Comparison of ENCODE assay signal across 8 cellular contexts in genomic region chr18:34158881-34159690, GRCh38.
DNase-seq lines count a peak whose midpoint lies in the region; ATAC-seq and TF ChIP-seq lines count a peak whose summit lies in the region.

No MANE protein-coding gene starts in this region.

- 7 to 14% methylated on average over 15 to 17 of the region's 54 CpGs for WGBS in esophagus squamous epithelium, 2 donors

- H3K4me1 ChIP-seq in esophagus squamous epithelium: peaks cover 0 to 9% (median 6%) of the 10 kb centered on the region in 3 donors
- H3K4me1 ChIP-seq in effector memory CD4-positive, alpha-beta T cell (ENCODE audit: control insufficient read depth, insufficient read depth, low read length, poor library complexity, severe bottlenecking): no peaks in the 10 kb centered on the region

- peak; percentile 54 for ATAC-seq in HG02642 (IDR thresholded peaks at IDR 0.05; ENCODE audit: poor library complexity, unreplicated experiment)

- H3K36me3 ChIP-seq in esophagus squamous epithelium: no peaks in the 10 kb centered on the region
- no peaks in the 10 kb centered on the region for H3K36me3 ChIP-seq in effector memory CD4-positive, alpha-beta T cell (ENCODE audit: control insufficient read depth, insufficient read depth, low read length)

- H3K4me3 ChIP-seq in esophagus squamous epithelium: peak overlapping the region in 3 of 4 donors; percentile 19 to 59 (median 31)
- H3K4me3 ChIP-seq in effector memory CD4-positive, alpha-beta T cell (ENCODE audit: insufficient read depth, low read depth, low read length, poor library complexity, severe bottlenecking): no peak overlapping the region

- peaks cover 0 to 24% (median 2%) of the 10 kb centered on the region in 4 donors for H3K27me3 ChIP-seq in esophagus squamous epithelium
- no peaks in the 10 kb centered on the region for H3K27me3 ChIP-seq in effector memory CD4-positive, alpha-beta T cell (replicated peaks; ENCODE audit: control insufficient read depth, insufficient read depth, low read length, poor library complexity, severe bottlenecking)

- TF ChIP-seq POLR2A in esophagus squamous epithelium (IDR thresholded peaks at IDR 0.05): no peak

- no peaks in the 10 kb centered on the region for H3K9me3 ChIP-seq in esophagus squamous epithelium
- H3K9me3 ChIP-seq in effector memory CD4-positive, alpha-beta T cell (ENCODE audit: control insufficient read depth, low read length): no peaks in the 10 kb centered on the region

- DNase-seq in NCI-H524 treated with DMSO at 0.1 percent for 48 hours (lab: John Stamatoyannopoulos, UW) (peak; percentile 76), esophagus squamous epithelium (lab: John Stamatoyannopoulos, UW) (no peak), middle frontal gyrus (ENCODE audit: extremely low spot score, low spot score) (peak; percentile 24), HT-29 (ENCODE audit: low spot score) (no peak), dedifferentiated amniotic fluid mesenchymal stem cell (ENCODE audit: extremely low spot score) (no peak), T-helper 9 cell (no peak)
- no peak for DNase-seq in effector memory CD4-positive, alpha-beta T cell

- TF ChIP-seq CTCF in esophagus squamous epithelium (IDR thresholded peaks at IDR 0.05): no peak

- intact Hi-C loops in esophagus squamous epithelium (cut with DNase I): no loop called here

- H3K27ac ChIP-seq in esophagus squamous epithelium: no peak overlapping the region
- H3K27ac ChIP-seq in effector memory CD4-positive, alpha-beta T cell (ENCODE audit: insufficient read depth, low read length, poor library complexity, severe bottlenecking): no peak overlapping the region

Comparison
In these comparisons a context has a peak if more than half of its experiments do, and no peak if none do; other contexts are left out.
1. DNase-seq: peak in NCI-H524 treated with DMSO at 0.1 percent for 48 hours (single experiment) and middle frontal gyrus (single experiment); none in esophagus squamous epithelium (single experiment), HT-29 (single experiment), effector memory CD4-positive, alpha-beta T cell (0 of 3), dedifferentiated amniotic fluid mesenchymal stem cell (single experiment) and T-helper 9 cell (single experiment).